ENCODE assay signal across 11 cellular contexts in genomic region chr20:37394543-37395410, GRCh38. TPM values are rescaled to one million over a fixed set of nuclear protein-coding genes. Genes with fewer than 3 reads are reported as not detected.
DNase-seq lines count a peak whose midpoint lies in the region; ATAC-seq, FAIRE-seq and TF ChIP-seq lines count a peak whose summit lies in the region.
"Had no signal": no experiment of that assay in that cellular context is flagged by ENCODE, and none has a peak within 500 bp of the region (broad histone marks: within the 10 kb centered on the region; RNA-seq: fewer than 3 reads in every experiment).

No MANE protein-coding gene starts in this region.

- H3K4me3 ChIP-seq in IMR-90 (ENCODE audit: insufficient read depth, low read depth, low read length) (no peak overlapping the region), astrocyte (ENCODE audit: insufficient read depth, low read depth, low read length) (no peak overlapping the region)

- H3K9me3 Mint-ChIP-seq in astrocyte (ENCODE audit: unreplicated experiment) (no peaks in the 10 kb centered on the region), mesothelial cell of epicardium (no peaks in the 10 kb centered on the region)

- H3K4ac ChIP-seq in IMR-90 (ENCODE audit: low read depth, low read length), result peak overlapping the region; percentile 69

- H3K4me2 ChIP-seq in IMR-90 (ENCODE audit: low read depth, low read length) (no peak overlapping the region), astrocyte (ENCODE audit: low read length) (no peak overlapping the region)

- DNase-seq in COLO668 (lab: John Stamatoyannopoulos, UW; ENCODE audit: unreplicated experiment) (peak; percentile 64), IMR-90 (no peak), astrocyte (ENCODE audit: low read depth) (no peak), mesothelial cell of epicardium (ENCODE audit: low spot score in 2 of 2, unreplicated experiment in 2 of 2) (no peak), dedifferentiated amniotic fluid mesenchymal stem cell (ENCODE audit: extremely low spot score) (no peak), T1000 (lab: John Stamatoyannopoulos, UW) (no peak)
- DNase-seq: activated CD8-positive, alpha-beta memory T cell treated with anti-CD3 and anti-CD28 coated beads, Interleukin-2, amount 10 ng/mL, durations not matched to agents 7 days and 5 days; DMS53; NCI-H1694 treated with DMSO at 0.1 percent for 48 hours had no signal

- H4K91ac ChIP-seq in IMR-90 (ENCODE audit: insufficient read depth, low read depth, low read length), result no peak overlapping the region

- H3K9ac ChIP-seq in IMR-90 (ENCODE audit: low read depth, low read length) (no peak overlapping the region), astrocyte (ENCODE audit: low read length) (no peak overlapping the region)

- H4K20me1 ChIP-seq in IMR-90 (ENCODE audit: insufficient read depth, low read length) (peaks cover 9% of the 10 kb centered on the region), astrocyte (ENCODE audit: insufficient read depth, low read length) (peaks cover 14% of the 10 kb centered on the region)

- H3K14ac ChIP-seq in IMR-90 (replicated peaks; ENCODE audit: low read depth, low read length), result no peak overlapping the region

- in situ Hi-C loops in IMR-90 (cut with MboI; ENCODE audit: low sequenced_read_pairs), result loop anchor here (5.0 kb wide), 1 partner anchor 133 kb away; the partner anchor contains the start of gene BLCAP

- H3K27ac Mint-ChIP-seq in astrocyte (ENCODE audit: unreplicated experiment) (peak overlapping the region; percentile 67), mesothelial cell of epicardium (peak overlapping the region; percentile 68)
- H3K27ac Mint-ChIP-seq: activated CD8-positive, alpha-beta memory T cell treated with anti-CD3 and anti-CD28 coated beads, Interleukin-2, amount 10 ng/mL, durations not matched to agents 7 days and 5 days had no signal

- H3K4me1 Mint-ChIP-seq in astrocyte (ENCODE audit: low read depth, unreplicated experiment), result peaks cover 16% of the 10 kb centered on the region
- peaks cover 21% of the 10 kb centered on the region for H3K4me1 Mint-ChIP-seq in mesothelial cell of epicardium
- H3K4me1 Mint-ChIP-seq: activated CD8-positive, alpha-beta memory T cell treated with anti-CD3 and anti-CD28 coated beads, Interleukin-2, amount 10 ng/mL, durations not matched to agents 7 days and 5 days had no signal

- no peak overlapping the region for H3K56ac ChIP-seq in IMR-90 (ENCODE audit: extremely low read depth, insufficient read depth, low read length)

- TF ChIP-seq POLR2A in IMR-90 (IDR thresholded peaks at IDR 0.05; ENCODE audit: low read depth, low read length), result no peak

- H3K36me3 ChIP-seq in IMR-90 (ENCODE audit: control insufficient read depth, insufficient read depth, low read length) (peaks cover 37% of the 10 kb centered on the region), astrocyte (ENCODE audit: insufficient read depth, low read length) (no peaks in the 10 kb centered on the region)

- H2BK15ac ChIP-seq in IMR-90 (ENCODE audit: low read depth, low read length), result no peak overlapping the region

- no peak overlapping the region for H4K8ac ChIP-seq in IMR-90 (ENCODE audit: low read depth in 2 of 2, low read length in 2 of 2)

- H3K9me3 ChIP-seq in IMR-90 (ENCODE audit: control insufficient read depth, insufficient read depth, low read length), result no peaks in the 10 kb centered on the region
- no peaks in the 10 kb centered on the region for H3K9me3 ChIP-seq in astrocyte (ENCODE audit: insufficient read depth, low read depth, low read length)

- H2AK9ac ChIP-seq in IMR-90 (replicated peaks; ENCODE audit: low read depth, low read length, poor library complexity), result peak overlapping the region; percentile 81

- ATAC-seq in IMR-90 (ENCODE audit: low read depth) (no peak; the same call in 1 of the 2 replicates), HG03469 (IDR thresholded peaks at IDR 0.05; ENCODE audit: unreplicated experiment) (no peak), HG03432 (IDR thresholded peaks at IDR 0.05; ENCODE audit: unreplicated experiment) (no peak)
- ATAC-seq: activated CD8-positive, alpha-beta memory T cell treated with anti-CD3 and anti-CD28 coated beads, Interleukin-2, amount 10 ng/mL, durations not matched to agents 7 days and 5 days had no signal

- no peak overlapping the region for H4K5ac ChIP-seq in IMR-90 (ENCODE audit: low read depth, low read length)

- peak overlapping the region; percentile 55 for H2BK5ac ChIP-seq in IMR-90 (ENCODE audit: low read depth, low read length, poor library complexity, severe bottlenecking)

- H2AFZ ChIP-seq in IMR-90 (replicated peaks; ENCODE audit: low read length, poor library complexity), result peak overlapping the region; percentile 44
- H2AFZ ChIP-seq in astrocyte (ENCODE audit: low read depth, low read length), result no peak overlapping the region

- peak overlapping the region; percentile 27; the same call in 1 of the 2 replicates for H2BK120ac ChIP-seq in IMR-90 (ENCODE audit: low read depth, low read length)

- H3K4me1 ChIP-seq in IMR-90 (ENCODE audit: control insufficient read depth, insufficient read depth, low read length) (no peaks in the 10 kb centered on the region), astrocyte (ENCODE audit: insufficient read depth, low read length) (no peaks in the 10 kb centered on the region)

- CTCF ChIA-PET in IMR-90 (lab: Yijun Ruan, JAX), result no interaction called here

- no peak overlapping the region for H2BK20ac ChIP-seq in IMR-90 (ENCODE audit: low read depth, low read length)

- peak overlapping the region; percentile 62; the same call in 1 of the 2 replicates for H2AK5ac ChIP-seq in IMR-90 (ENCODE audit: low read depth, low read length)

- H3K23ac ChIP-seq in IMR-90 (ENCODE audit: low read depth, low read length), result no peak overlapping the region

- H3K27me3 Mint-ChIP-seq in astrocyte (ENCODE audit: low read depth, unreplicated experiment) (no peaks in the 10 kb centered on the region), mesothelial cell of epicardium (ENCODE audit: low read depth) (no peaks in the 10 kb centered on the region)
- H3K27me3 Mint-ChIP-seq: activated CD8-positive, alpha-beta memory T cell treated with anti-CD3 and anti-CD28 coated beads, Interleukin-2, amount 10 ng/mL, durations not matched to agents 7 days and 5 days had no signal

- no peak for FAIRE-seq in astrocyte (lab: Jason Lieb, UNC)

- no peak overlapping the region for H3K27ac ChIP-seq in IMR-90 (ENCODE audit: insufficient read depth, low read length)
- H3K27ac ChIP-seq in astrocyte (ENCODE audit: low read depth, low read length), result no peak overlapping the region

- no peaks in the 10 kb centered on the region for H3K79me2 ChIP-seq in astrocyte (ENCODE audit: insufficient read depth, low read length)

- no TSS peak for BruUV-seq in IMR-90 (replicated peaks; lab: Mats Ljungman, UMichigan)

- intact Hi-C loops in IMR-90 (cut with micrococcal nuclease), result no loop called here

- no peak for TF ChIP-seq RAD21 in IMR-90 (IDR thresholded peaks at IDR 0.05; ENCODE audit: low read length)

- POLR2A ChIA-PET in IMR-90 (lab: Charles Lee; ENCODE audit: unreplicated experiment), result no interaction called here

- H3K4me3 Mint-ChIP-seq in astrocyte (ENCODE audit: unreplicated experiment) (no peak overlapping the region), mesothelial cell of epicardium (no peak overlapping the region)
- H3K4me3 Mint-ChIP-seq: activated CD8-positive, alpha-beta memory T cell treated with anti-CD3 and anti-CD28 coated beads, Interleukin-2, amount 10 ng/mL, durations not matched to agents 7 days and 5 days had no signal

- H3K79me1 ChIP-seq in IMR-90 (ENCODE audit: low read depth in 1 of 2, low read length in 2 of 2), result no peaks in the 10 kb centered on the region; a peak in 1 of 4 replicates

- H3K27me3 ChIP-seq in IMR-90 (ENCODE audit: control insufficient read depth, insufficient read depth, low read length) (no peaks in the 10 kb centered on the region), astrocyte (ENCODE audit: insufficient read depth, low read length) (no peaks in the 10 kb centered on the region)

- no peaks in the 10 kb centered on the region for H3K9me1 ChIP-seq in IMR-90 (ENCODE audit: insufficient read depth, low read length)

- WGBS in IMR-90 (ENCODE audit: extremely low coverage in 2 of 2, insufficient read length in 1 of 2), 2 experiments, result 85% methylated on average over 7 of the region's 19 CpGs; no CpG with 5 or more reads in 1 of the 2 experiments

- H3K36me3 Mint-ChIP-seq in astrocyte (ENCODE audit: low read depth, unreplicated experiment) (peaks cover 17% of the 10 kb centered on the region), mesothelial cell of epicardium (peaks cover 2% of the 10 kb centered on the region)
- H3K36me3 Mint-ChIP-seq: activated CD8-positive, alpha-beta memory T cell treated with anti-CD3 and anti-CD28 coated beads, Interleukin-2, amount 10 ng/mL, durations not matched to agents 7 days and 5 days had no signal

- TF ChIP-seq CTCF in IMR-90 (conservative IDR thresholded peaks at IDR 0.05; ENCODE audit: low read depth, low read length) (no peak), astrocyte (IDR thresholded peaks at IDR 0.05; ENCODE audit: insufficient read depth, low read depth, low read length) (no peak), mesothelial cell of epicardium (IDR thresholded peaks at IDR 0.05; ENCODE audit: unreplicated experiment) (no peak)

- H3K18ac ChIP-seq in IMR-90 (ENCODE audit: low read depth, low read length), result no peak overlapping the region

- dilution Hi-C loops in IMR-90 (cut with HindIII; ENCODE audit: low sequenced_read_pairs, unreplicated experiment), result no loop called here

TF ChIP-seq in IMR-90, 13 proteins besides CTCF, POLR2A, EP300 and RAD21 (continues in another document):
- TF ChIP-seq RFX5 (IDR thresholded peaks at IDR 0.05; ENCODE audit: low read depth, low read length) (no peak), RCOR1 (IDR thresholded peaks at IDR 0.05; ENCODE audit: insufficient replicate concordance, low read length) (no peak), NFE2L2 (IDR thresholded peaks at IDR 0.05; ENCODE audit: low read depth, low read length) (no peak), USF2 (IDR thresholded peaks at IDR 0.05; ENCODE audit: low read depth, low read length) (no peak)

RNA-seq across cellular contexts. Expression of gene SRC, which starts 48.8 kb away (rescaled TPM):
- total RNA-seq in IMR-90 (2012; rRNA removed) (6.7 and 7.0 TPM in 2 replicates), astrocyte (33.4 and 33.7 TPM in 2 replicates), mesothelial cell of epicardium (81.2 to 85.2 TPM (median 81.3 TPM) in 3 replicates)
- polyA plus RNA-seq in IMR-90 (2012; rRNA removed), result 19.8 and 24.2 TPM in 2 replicates
- 10.7 and 21.0 TPM in 2 replicates for polyA plus RNA-seq in IMR-90 (2012; cell fraction: cytosol; rRNA removed)
- 66.9 and 101 TPM in 2 replicates for polyA plus RNA-seq in IMR-90 (2012; cell fraction: nucleus; rRNA removed; ENCODE audit: low replicate concordance)
